Comparison of ENCODE assay signal across 8 cellular contexts in genomic region chr19:41175825-41176734, GRCh38. TPM values are rescaled to one million over a fixed set of nuclear protein-coding genes. Genes with fewer than 3 reads are reported as not detected.
DNase-seq lines count a peak whose midpoint lies in the region; ATAC-seq and TF ChIP-seq lines count a peak whose summit lies in the region.

No MANE protein-coding gene starts in this region.

- H3K36me3 Mint-ChIP-seq in osteocyte (ENCODE audit: unreplicated experiment): no peaks in the 10 kb centered on the region

- H3K27ac Mint-ChIP-seq in osteocyte (ENCODE audit: unreplicated experiment): no peak overlapping the region

- ATAC-seq in GM18511 (IDR thresholded peaks at IDR 0.05; ENCODE audit: unreplicated experiment): no peak

- H3K4me3 Mint-ChIP-seq in osteocyte (ENCODE audit: unreplicated experiment): peak overlapping the region; percentile 12

- DNase-seq in C1 segment of cervical spinal cord (lab: John Stamatoyannopoulos, UW) (peak in 8 of 14 donors; percentile 7 to 55 (median 30)), NCI-H2227 (lab: John Stamatoyannopoulos, UW; ENCODE audit: unreplicated experiment) (peak; percentile 58), activated T-cell treated with anti-CD3 and anti-CD28 coated beads for 4 hours (peak; percentile 9), fibroblast of the conjunctiva (ENCODE audit: low read depth) (peak; percentile 63), osteocyte (ENCODE audit: extremely low spot score, unreplicated experiment) (no peak), NCI-H446 treated with DMSO at 0.1 percent for 48 hours (lab: John Stamatoyannopoulos, UW) (no peak), NCI-H1092 treated with DMSO at 0.1 percent for 48 hours (lab: John Stamatoyannopoulos, UW) (no peak)

- H3K4me1 Mint-ChIP-seq in osteocyte (ENCODE audit: unreplicated experiment): peaks cover 9% of the 10 kb centered on the region

- TF ChIP-seq CTCF in osteocyte (IDR thresholded peaks at IDR 0.05): no peak

- H3K9me3 Mint-ChIP-seq in osteocyte (ENCODE audit: unreplicated experiment): no peaks in the 10 kb centered on the region

- peaks cover 3% of the 10 kb centered on the region for H3K27me3 Mint-ChIP-seq in osteocyte (ENCODE audit: unreplicated experiment)

RNA-seq across cellular contexts. Expression of gene CYP2S1, which starts 16.9 kb away (rescaled TPM):
- not detected in 2 replicates for total RNA-seq in osteocyte

RNA-seq across cellular contexts. Expression of gene AXL, which starts 42.9 kb away (rescaled TPM):
- total RNA-seq in osteocyte: 250 and 265 TPM in 2 replicates

Comparison
In these comparisons a context has a peak if more than half of its experiments do, and no peak if none do; other contexts are left out.
1. DNase-seq: peak in C1 segment of cervical spinal cord (8 of 14), NCI-H2227 (single experiment), activated T-cell treated with anti-CD3 and anti-CD28 coated beads for 4 hours (single experiment) and fibroblast of the conjunctiva (single experiment); none in osteocyte (single experiment), NCI-H446 treated with DMSO at 0.1 percent for 48 hours (single experiment) and NCI-H1092 treated with DMSO at 0.1 percent for 48 hours (single experiment).